25 cellular contexts compared by ENCODE assay signal in genomic region chr1:19138958-19139581, GRCh38.
DNase-seq lines count a peak whose midpoint lies in the region; ATAC-seq and TF ChIP-seq lines count a peak whose summit lies in the region.
"Had no signal": no experiment of that assay in that cellular context is flagged by ENCODE, and none has a peak within 500 bp of the region (broad histone marks: within the 10 kb centered on the region; RNA-seq: fewer than 3 reads in every experiment).

No MANE protein-coding gene starts in this region.

- peaks cover 2% of the 10 kb centered on the region for H3K4me1 Mint-ChIP-seq in activated naive CD4-positive, alpha-beta T cell treated with anti-CD3 and anti-CD28 coated beads, Interleukin-2, amount 10 ng/mL, durations not matched to agents 7 days and 5 days
- H3K4me1 Mint-ChIP-seq in activated T-helper 1 cell treated with anti-CD3 and anti-CD28 coated beads, Interleukin-12 subunit alpha, Interleukin-12 subunit beta, Interleukin-2, Interleukin-4 antibody, amounts not matched to agents 30 ng/mL and 10 ng/mL and 1 ng/mL, durations not matched to agents 14 hours and 24 hours and 36 hours (ENCODE audit: low read depth) = no peaks in the 10 kb centered on the region
- H3K4me1 Mint-ChIP-seq: activated CD4-positive, alpha-beta T cell treated with anti-CD3 and anti-CD28 coated beads, Interleukin-2, amount 10 ng/mL, durations not matched to agents 7 days and 5 days had no signal

- peak overlapping the region; percentile 39 to 73 for H3K27ac Mint-ChIP-seq in activated naive CD4-positive, alpha-beta T cell treated with anti-CD3 and anti-CD28 coated beads, Interleukin-2, amount 50 U/mL, for 72 hours
- no peak overlapping the region for H3K27ac Mint-ChIP-seq in activated naive CD4-positive, alpha-beta T cell treated with anti-CD3 and anti-CD28 coated beads, Interleukin-2, amount 10 ng/mL, durations not matched to agents 7 days and 5 days
- H3K27ac Mint-ChIP-seq in activated T-helper 1 cell treated with anti-CD3 and anti-CD28 coated beads, Interleukin-12 subunit alpha, Interleukin-12 subunit beta, Interleukin-2, Interleukin-4 antibody, amounts not matched to agents 30 ng/mL and 10 ng/mL and 1 ng/mL, durations not matched to agents 14 hours and 24 hours and 36 hours = no peak overlapping the region
- H3K27ac Mint-ChIP-seq: activated CD4-positive, alpha-beta T cell treated with anti-CD3 and anti-CD28 coated beads, Interleukin-2, amount 10 ng/mL, durations not matched to agents 7 days and 5 days; activated T-helper 2 cell treated with anti-CD3 and anti-CD28 coated beads, Interferon-gamma antibody, Interleukin-2, Interleukin-4, amounts not matched to agents 10 μg/mL and 5 μg/mL and 100 μg/mL, durations not matched to agents 14 hours and 24 hours and 36 hours; T-helper 1 cell treated with Interleukin-12 subunit alpha and Interleukin-12 subunit beta and Interleukin-4 antibody, amounts not matched to agents 30 μg/mL and 1 μg/mL, for 36 hours had no signal

- peak in 1 of 2 donors; percentile 4 for TF ChIP-seq RAD21 in liver (IDR thresholded peaks at IDR 0.05)

- H3K9ac ChIP-seq in liver (ENCODE audit: low read depth in 1 of 2, low read length in 2 of 2) = no peak overlapping the region

- H3K27ac ChIP-seq in angular gyrus (ENCODE audit: low read depth, low read length) (peak overlapping the region; percentile 56), liver (ENCODE audit: low read depth in 1 of 2, low read length in 2 of 2) (no peak overlapping the region)
- H3K27ac ChIP-seq: brain microvascular endothelial cell, coronary artery, gastroesophageal sphincter, neutrophil, SJSA1, skin epidermis, upper lobe of left lung had no signal

- H3K27me3 Mint-ChIP-seq in activated naive CD4-positive, alpha-beta T cell treated with anti-CD3 and anti-CD28 coated beads, Interleukin-2, amount 10 ng/mL, durations not matched to agents 7 days and 5 days = no peaks in the 10 kb centered on the region
- H3K27me3 Mint-ChIP-seq in activated T-helper 1 cell treated with anti-CD3 and anti-CD28 coated beads, Interleukin-12 subunit alpha, Interleukin-12 subunit beta, Interleukin-2, Interleukin-4 antibody, amounts not matched to agents 30 ng/mL and 10 ng/mL and 1 ng/mL, durations not matched to agents 14 hours and 24 hours and 36 hours (ENCODE audit: insufficient read depth) = no peaks in the 10 kb centered on the region
- H3K27me3 Mint-ChIP-seq: activated CD4-positive, alpha-beta T cell treated with anti-CD3 and anti-CD28 coated beads, Interleukin-2, amount 10 ng/mL, durations not matched to agents 7 days and 5 days had no signal

- no peak for DNase-seq in activated naive CD4-positive, alpha-beta T cell treated with anti-CD3 and anti-CD28 coated beads, Interleukin-2, amount 50 U/mL, for 72 hours (ENCODE audit: low spot score in 2 of 2)
- DNase-seq in activated naive CD4-positive, alpha-beta T cell treated with anti-CD3 and anti-CD28 coated beads, Interleukin-2, amount 10 ng/mL, durations not matched to agents 7 days and 5 days = no peak
- no peak for DNase-seq in NCI-H226
- no peak for DNase-seq in activated T-helper 1 cell treated with anti-CD3 and anti-CD28 coated beads, Interleukin-12 subunit alpha, Interleukin-12 subunit beta, Interleukin-2, Interleukin-4 antibody, amounts not matched to agents 30 ng/mL and 10 ng/mL and 1 ng/mL, durations not matched to agents 14 hours and 24 hours and 36 hours (ENCODE audit: low spot score)
- DNase-seq: activated CD4-positive, alpha-beta T cell treated with anti-CD3 and anti-CD28 coated beads, Interleukin-2, amount 10 ng/mL, durations not matched to agents 7 days and 5 days; BE2C; brain microvascular endothelial cell; DMS79 treated with DMSO at 0.1 percent for 48 hours; islet precursor cell; Kasumi-1; NCI-H187; NCI-H526 treated with DMSO at 0.1 percent for 48 hours had no signal

- no peaks in the 10 kb centered on the region for H3K27me3 ChIP-seq in liver (ENCODE audit: control insufficient read depth in 4 of 4, insufficient read depth in 4 of 4, low read length in 3 of 4)
- H3K27me3 ChIP-seq: BE2C, brain microvascular endothelial cell, gastroesophageal sphincter, neutrophil, SJSA1, upper lobe of left lung had no signal

- peaks cover 3 to 26% (median 16%) of the 10 kb centered on the region in 4 donors for H3K4me1 ChIP-seq in liver (ENCODE audit: control insufficient read depth in 4 of 4, insufficient read depth in 4 of 4, low read length in 3 of 4)
- H3K4me1 ChIP-seq: BE2C, gastroesophageal sphincter, SJSA1, upper lobe of left lung had no signal

- no peak overlapping the region for H3K4me3 Mint-ChIP-seq in activated naive CD4-positive, alpha-beta T cell treated with anti-CD3 and anti-CD28 coated beads, Interleukin-2, amount 10 ng/mL, durations not matched to agents 7 days and 5 days
- no peak overlapping the region for H3K4me3 Mint-ChIP-seq in activated T-helper 1 cell treated with anti-CD3 and anti-CD28 coated beads, Interleukin-12 subunit alpha, Interleukin-12 subunit beta, Interleukin-2, Interleukin-4 antibody, amounts not matched to agents 30 ng/mL and 10 ng/mL and 1 ng/mL, durations not matched to agents 14 hours and 24 hours and 36 hours
- H3K4me3 Mint-ChIP-seq: activated CD4-positive, alpha-beta T cell treated with anti-CD3 and anti-CD28 coated beads, Interleukin-2, amount 10 ng/mL, durations not matched to agents 7 days and 5 days; T-helper 1 cell treated with Interleukin-12 subunit alpha and Interleukin-12 subunit beta and Interleukin-4 antibody, amounts not matched to agents 30 μg/mL and 1 μg/mL, for 36 hours had no signal

- intact Hi-C loops in activated T-helper 1 cell treated with anti-CD3 and anti-CD28 coated beads, Interleukin-12 subunit alpha, Interleukin-12 subunit beta, Interleukin-2, Interleukin-4 antibody, amounts not matched to agents 30 ng/mL and 10 ng/mL and 1 ng/mL, durations not matched to agents 14 hours and 24 hours and 36 hours (cut with micrococcal nuclease) = no loop called here

- H3K9me3 Mint-ChIP-seq in activated naive CD4-positive, alpha-beta T cell treated with anti-CD3 and anti-CD28 coated beads, Interleukin-2, amount 50 U/mL, for 72 hours = no peaks in the 10 kb centered on the region
- H3K9me3 Mint-ChIP-seq in activated naive CD4-positive, alpha-beta T cell treated with anti-CD3 and anti-CD28 coated beads, Interleukin-2, amount 10 ng/mL, durations not matched to agents 7 days and 5 days = peaks cover 7% of the 10 kb centered on the region
- peaks cover 10% of the 10 kb centered on the region for H3K9me3 Mint-ChIP-seq in activated T-helper 1 cell treated with anti-CD3 and anti-CD28 coated beads, Interleukin-12 subunit alpha, Interleukin-12 subunit beta, Interleukin-2, Interleukin-4 antibody, amounts not matched to agents 30 ng/mL and 10 ng/mL and 1 ng/mL, durations not matched to agents 14 hours and 24 hours and 36 hours

- peaks cover 33 to 41% of the 10 kb centered on the region in 2 donors for H3K36me3 Mint-ChIP-seq in activated naive CD4-positive, alpha-beta T cell treated with anti-CD3 and anti-CD28 coated beads, Interleukin-2, amount 50 U/mL, for 72 hours
- peaks cover 86% of the 10 kb centered on the region for H3K36me3 Mint-ChIP-seq in activated naive CD4-positive, alpha-beta T cell treated with anti-CD3 and anti-CD28 coated beads, Interleukin-2, amount 10 ng/mL, durations not matched to agents 7 days and 5 days
- H3K36me3 Mint-ChIP-seq in activated T-helper 1 cell treated with anti-CD3 and anti-CD28 coated beads, Interleukin-12 subunit alpha, Interleukin-12 subunit beta, Interleukin-2, Interleukin-4 antibody, amounts not matched to agents 30 ng/mL and 10 ng/mL and 1 ng/mL, durations not matched to agents 14 hours and 24 hours and 36 hours (ENCODE audit: low read depth) = peaks cover 68% of the 10 kb centered on the region

- no peak for TF ChIP-seq CTCF in liver (IDR thresholded peaks at IDR 0.05; ENCODE audit: low read depth, low read length, missing input control)

- ATAC-seq in activated naive CD4-positive, alpha-beta T cell treated with anti-CD3 and anti-CD28 coated beads, Interleukin-2, amount 50 U/mL, for 72 hours = no peak
- ATAC-seq in HG02970 (IDR thresholded peaks at IDR 0.05; ENCODE audit: low FRiP score, unreplicated experiment) (no peak), SK-N-SH treated with all-trans-retinoic acid at 6 μM for 48 hours (no peak)
- ATAC-seq: gastroesophageal sphincter had no signal

- CTCF ChIA-PET in activated naive CD4-positive, alpha-beta T cell treated with anti-CD3 and anti-CD28 coated beads, Interleukin-2, amount 10 ng/mL, durations not matched to agents 7 days and 5 days (lab: Charles Lee) = interaction anchor here (1.0 to 1.7 kb wide), 3 partner anchors 9 to 231 kb away, joined by 3 to 4 read pairs (median 3); no protein-coding TSS in a partner anchor

- H3K36me3 ChIP-seq in liver (ENCODE audit: control insufficient read depth in 4 of 4, insufficient read depth in 3 of 4, low read depth in 1 of 4, low read length in 3 of 4) = peaks cover 18 to 81% (median 76%) of the 10 kb centered on the region in 4 donors

- H3K9me3 ChIP-seq in liver (ENCODE audit: control insufficient read depth in 4 of 4, low read length in 3 of 4) = no peaks in the 10 kb centered on the region
- H3K9me3 ChIP-seq: BE2C, gastroesophageal sphincter, neutrophil, SJSA1, upper lobe of left lung had no signal

- 44% methylated on average over 13 of the region's 13 CpGs for WGBS in liver

- no peak overlapping the region for H3K4me3 ChIP-seq in liver (ENCODE audit: low read depth in 1 of 3, low read length in 3 of 3)
- H3K4me3 ChIP-seq: coronary artery, gastroesophageal sphincter, lung, SJSA1, skin epidermis, upper lobe of left lung had no signal

TF ChIP-seq in liver, 16 proteins besides CTCF, POLR2A, EP300 and RAD21 (continues in another document):
- TF ChIP-seq GABPA (IDR thresholded peaks at IDR 0.05 in 1 of 2, conservative IDR thresholded peaks at IDR 0.05 in 1 of 2) = no peak
- no peak for TF ChIP-seq HNF4G (IDR thresholded peaks at IDR 0.05)
- peak; percentile 32 for TF ChIP-seq SP1 (IDR thresholded peaks at IDR 0.05)

TF ChIP-seq in SK-N-SH treated with all-trans-retinoic acid at 6 μM for 48 hours, 23 proteins besides CTCF, POLR2A, EP300 and RAD21 (continues in another document):
- TF ChIP-seq ZC3H10 (CRISPR knock-in tag; IDR thresholded peaks at IDR 0.05) = no peak
- TF ChIP-seq RARB (CRISPR knock-in tag; IDR thresholded peaks at IDR 0.05) = no peak
- no peak for TF ChIP-seq CSRNP3 (CRISPR knock-in tag; IDR thresholded peaks at IDR 0.05)
- no peak for TF ChIP-seq BACH2 (CRISPR knock-in tag; IDR thresholded peaks at IDR 0.05; ENCODE audit: borderline replicate concordance)

Comparison
In these comparisons a context has a peak if more than half of its experiments do, and no peak if none do; other contexts are left out.
1. H3K27ac Mint-ChIP-seq: peak in activated naive CD4-positive, alpha-beta T cell treated with anti-CD3 and anti-CD28 coated beads, Interleukin-2, amount 50 U/mL, for 72 hours (2 of 2); none in activated naive CD4-positive, alpha-beta T cell treated with anti-CD3 and anti-CD28 coated beads, Interleukin-2, amount 10 ng/mL, durations not matched to agents 7 days and 5 days (single experiment) and activated T-helper 1 cell treated with anti-CD3 and anti-CD28 coated beads, Interleukin-12 subunit alpha, Interleukin-12 subunit beta, Interleukin-2, Interleukin-4 antibody, amounts not matched to agents 30 ng/mL and 10 ng/mL and 1 ng/mL, durations not matched to agents 14 hours and 24 hours and 36 hours (single experiment).